Comparison of ENCODE assay signal across 35 cellular contexts in genomic region chr4:98867648-98868047, GRCh38.
DNase-seq lines count a peak whose midpoint lies in the region; ATAC-seq, FAIRE-seq and TF ChIP-seq lines count a peak whose summit lies in the region.
"Had no signal": no experiment of that assay in that cellular context is flagged by ENCODE, and none has a peak within 500 bp of the region (broad histone marks: within the 10 kb centered on the region; RNA-seq: fewer than 3 reads in every experiment).

No MANE protein-coding gene starts in this region.

- no peaks in the 10 kb centered on the region for H3K36me3 Mint-ChIP-seq in WTC11
- H3K36me3 Mint-ChIP-seq: CD14-positive monocyte; CD4-positive, alpha-beta memory T cell; CD4-positive, CD25-positive, alpha-beta regulatory T cell; CD8-positive, alpha-beta T cell had no signal

- H3K27me3 Mint-ChIP-seq in WTC11 (ENCODE audit: low read depth) = no peaks in the 10 kb centered on the region
- H3K27me3 Mint-ChIP-seq: CD4-positive, alpha-beta T cell; CD4-positive, CD25-positive, alpha-beta regulatory T cell had no signal

- H2AFZ ChIP-seq in HepG2 (ENCODE audit: low read length) = no peak overlapping the region
- no peak overlapping the region for H2AFZ ChIP-seq in K562 (ENCODE audit: low read depth, low read length)

- BruUV-seq in HepG2 (replicated peaks; lab: Mats Ljungman, UMichigan) = no TSS peak
- no TSS peak for BruUV-seq in K562 (replicated peaks; lab: Mats Ljungman, UMichigan)

- H3K9ac ChIP-seq in HepG2 (ENCODE audit: insufficient read depth, low read depth, low read length) = no peak overlapping the region
- H3K9ac ChIP-seq in K562 (ENCODE audit: insufficient read depth in 1 of 2, low read depth in 2 of 2, low read length in 2 of 2) = no peak overlapping the region
- H3K9ac ChIP-seq: BLaER1; BLaER1 treated with 17β-estradiol and CSF1 and Interleukin-3, amounts not matched to agents 10 nM and 100 nM had no signal

- TF ChIP-seq RAD21 in HepG2 (CRISPR knock-in tag; IDR thresholded peaks at IDR 0.05) (no peak), K562 (CRISPR knock-in tag; conservative IDR thresholded peaks at IDR 0.05 in 1 of 2, IDR thresholded peaks at IDR 0.05 in 1 of 2) (no peak)

- TF ChIP-seq POLR2A in HepG2 (IDR thresholded peaks at IDR 0.05; ENCODE audit: insufficient read depth in 1 of 2, low read depth in 2 of 2, low read length in 2 of 2) (no peak), right lobe of liver (IDR thresholded peaks at IDR 0.05) (no peak), K562 (conservative IDR thresholded peaks at IDR 0.05) (no peak), testis (IDR thresholded peaks at IDR 0.05) (no peak)

- intact Hi-C loops in HepG2 (cut with micrococcal nuclease; ENCODE audit: unreplicated experiment) = no loop called here
- intact Hi-C loops in right lobe of liver (cut with DNase I) = no loop called here
- intact Hi-C loops in K562 (cut with micrococcal nuclease) = no loop called here
- intact Hi-C loops in left ventricle myocardium superior (cut with micrococcal nuclease) = no loop called here
- intact Hi-C loops in testis (cut with DNase I; ENCODE audit: low total_unique reads) = no loop called here

- no peak for DNase-seq in HepG2 (ENCODE audit: low spot score)
- DNase-seq in right lobe of liver = no peak
- no peak for DNase-seq in WTC11 (ENCODE audit: low spot score)
- no peak for DNase-seq in K562 (ENCODE audit: extremely low read depth in 1 of 4, low spot score in 3 of 4)
- no peak for DNase-seq in left ventricle myocardium superior
- DNase-seq in testis = no peak
- DNase-seq: 8988T; ACHN; AML-193; BE2C; C1 segment of cervical spinal cord; Caco-2; Calu3; CD4-positive, alpha-beta memory T cell; CD4-positive, alpha-beta T cell; CD4-positive, CD25-positive, alpha-beta regulatory T cell; CD8-positive, alpha-beta memory T cell; CD8-positive, alpha-beta T cell; COR-L47; DMS 273 treated with DMSO at 0.1 percent for 48 hours; DMS153; DMS53; DMS79; DMS79 treated with DMSO at 0.1 percent for 48 hours; DND-41; EL had no signal

- ATAC-seq in HepG2 (no peak), right lobe of liver (no peak), WTC11 (no peak), K562 (no peak), left ventricle myocardium superior (no peak)
- ATAC-seq: A549; CD8-positive, alpha-beta T cell had no signal

- in situ Hi-C loops in HepG2 (cut with HindIII; ENCODE audit: extremely low pct_ligation_motif_present, low pct_unique_long_range_greater_than_20kb) = no loop called here
- in situ Hi-C loops in K562 (cut with MboI) = no loop called here

- no peak for TF ChIP-seq CTCF in HepG2 (CRISPR knock-in tag; IDR thresholded peaks at IDR 0.05)
- no peak for TF ChIP-seq CTCF in right lobe of liver (IDR thresholded peaks at IDR 0.05)
- no peak for TF ChIP-seq CTCF in WTC11 (IDR thresholded peaks at IDR 0.05)
- TF ChIP-seq CTCF in K562 (IDR thresholded peaks at IDR 0.05 in 2 of 3, conservative IDR thresholded peaks at IDR 0.05 in 1 of 3; ENCODE audit: insufficient read depth in 2 of 3, low read depth in 1 of 3, low read length in 3 of 3) = no peak
- no peak for TF ChIP-seq CTCF in testis (IDR thresholded peaks at IDR 0.05)

- no peak for FAIRE-seq in HepG2 (lab: Jason Lieb, UNC)
- no peak for FAIRE-seq in K562 (lab: Jason Lieb, UNC)
- FAIRE-seq: A204.1, A549, D721Med had no signal

- CTCF ChIA-PET in HepG2 (lab: Yijun Ruan, JAX; ENCODE audit: low intra/inter-chr PET ratio, low total read pairs) (no interaction called here), WTC11 (lab: Charles Lee) (no interaction called here), K562 (lab: Yijun Ruan, JAX; ENCODE audit: low intra/inter-chr PET ratio) (no interaction called here)

- no peaks in the 10 kb centered on the region for H3K36me3 ChIP-seq in HepG2 (replicated peaks in 1 of 2; ENCODE audit: control insufficient read depth in 1 of 2, insufficient read depth in 2 of 2, low read length in 2 of 2)
- H3K36me3 ChIP-seq in right lobe of liver = no peaks in the 10 kb centered on the region
- no peaks in the 10 kb centered on the region for H3K36me3 ChIP-seq in K562 (ENCODE audit: control insufficient read depth, insufficient read depth, low read length)
- no peaks in the 10 kb centered on the region for H3K36me3 ChIP-seq in testis (ENCODE audit: low read depth, missing control alignments)
- H3K36me3 ChIP-seq: BE2C; BLaER1; BLaER1 treated with 17β-estradiol and CSF1 and Interleukin-3, amounts not matched to agents 10 nM and 100 nM had no signal

- no peak overlapping the region for H3K27ac Mint-ChIP-seq in WTC11
- H3K27ac Mint-ChIP-seq: B cell; CD14-positive monocyte; CD4-positive, alpha-beta memory T cell; CD4-positive, alpha-beta T cell; CD4-positive, CD25-positive, alpha-beta regulatory T cell; CD8-positive, alpha-beta T cell had no signal

- no peaks in the 10 kb centered on the region for H3K9me1 ChIP-seq in K562 (ENCODE audit: control insufficient read depth, insufficient read depth, low read length)

- H3K9me3 ChIP-seq in HepG2 (ENCODE audit: low read length) (no peaks in the 10 kb centered on the region), right lobe of liver (no peaks in the 10 kb centered on the region), K562 (replicated peaks; ENCODE audit: control insufficient read depth, insufficient read depth, low read depth, low read length) (no peaks in the 10 kb centered on the region), testis (no peaks in the 10 kb centered on the region)
- H3K9me3 ChIP-seq: A549; BE2C; BLaER1; BLaER1 treated with 17β-estradiol and CSF1 and Interleukin-3, amounts not matched to agents 10 nM and 100 nM; Caco-2 had no signal

- WGBS in HepG2 (ENCODE audit: low lambda C conversion rate) = 0% methylated on average over 1 of the region's 1 CpG
- WGBS in right lobe of liver (ENCODE audit: insufficient coverage, low coverage, low lambda C conversion rate, missing lambda C conversion rate) = 70% methylated on average over 1 of the region's 1 CpG
- 80% methylated on average over 1 of the region's 1 CpG for WGBS in K562 (ENCODE audit: insufficient coverage, low coverage, missing lambda C conversion rate)
- WGBS in testis, 2 donors = 93 to 94% methylated on average over 1 of the region's 1 CpG

- POLR2A ChIA-PET in HepG2 (lab: Yijun Ruan, JAX) (no interaction called here), WTC11 (lab: Charles Lee) (no interaction called here), K562 (lab: Yijun Ruan, JAX) (no interaction called here)

- H3K4me1 ChIP-seq in HepG2 (ENCODE audit: insufficient read depth, low read length) (no peaks in the 10 kb centered on the region), right lobe of liver (no peaks in the 10 kb centered on the region), K562 (replicated peaks in 1 of 2; ENCODE audit: control insufficient read depth in 2 of 2, insufficient read depth in 2 of 2, low read length in 2 of 2) (peaks cover 3 to 5% of the 10 kb centered on the region in 2 experiments; a peak in 3 of 5 replicates), testis (no peaks in the 10 kb centered on the region)
- H3K4me1 ChIP-seq: BE2C, BLaER1, Caco-2 had no signal

- no peak overlapping the region for H3K4me3 Mint-ChIP-seq in WTC11
- H3K4me3 Mint-ChIP-seq: B cell; CD14-positive monocyte; CD4-positive, alpha-beta memory T cell; CD4-positive, alpha-beta T cell; CD4-positive, CD25-positive, alpha-beta regulatory T cell; CD8-positive, alpha-beta memory T cell; CD8-positive, alpha-beta T cell had no signal

- H3K27ac ChIP-seq in HepG2 (ENCODE audit: extremely low read length, insufficient read depth, low read length) (no peak overlapping the region), right lobe of liver (no peak overlapping the region), K562 (ENCODE audit: extremely low read depth, low read depth, low read length) (no peak overlapping the region), testis (no peak overlapping the region)
- H3K27ac ChIP-seq: 22Rv1; A549; BLaER1; BLaER1 treated with 17β-estradiol and CSF1 and Interleukin-3, amounts not matched to agents 10 nM and 100 nM; C4-2B had no signal

- H3K4me2 ChIP-seq in HepG2 (ENCODE audit: low read depth, low read length) (no peak overlapping the region), K562 (ENCODE audit: insufficient read depth, low read length) (no peak overlapping the region)
- H3K4me2 ChIP-seq: A549; BLaER1; BLaER1 treated with 17β-estradiol and CSF1 and Interleukin-3, amounts not matched to agents 10 nM and 100 nM had no signal

- H3K4me1 Mint-ChIP-seq in WTC11 = no peaks in the 10 kb centered on the region
- H3K4me1 Mint-ChIP-seq: B cell, CD14-positive monocyte had no signal

- H3K27me3 ChIP-seq in HepG2 (ENCODE audit: control insufficient read depth in 1 of 2, insufficient read depth in 2 of 2, low read length in 2 of 2) (no peaks in the 10 kb centered on the region), right lobe of liver (no peaks in the 10 kb centered on the region), K562 (ENCODE audit: control insufficient read depth in 2 of 2, insufficient read depth in 2 of 2, low read length in 2 of 2) (no peaks in the 10 kb centered on the region), testis (no peaks in the 10 kb centered on the region)
- H3K27me3 ChIP-seq: BE2C; BLaER1; BLaER1 treated with 17β-estradiol and CSF1 and Interleukin-3, amounts not matched to agents 10 nM and 100 nM had no signal

- no peak overlapping the region for H3K4me3 ChIP-seq in HepG2 (replicated peaks in 1 of 3; ENCODE audit: insufficient read depth in 1 of 3, low read depth in 2 of 3, low read length in 3 of 3)
- no peak overlapping the region for H3K4me3 ChIP-seq in right lobe of liver
- no peak overlapping the region for H3K4me3 ChIP-seq in K562
- H3K4me3 ChIP-seq in testis = no peak overlapping the region
- H3K4me3 ChIP-seq: A549; BLaER1; BLaER1 treated with 17β-estradiol and CSF1 and Interleukin-3, amounts not matched to agents 10 nM and 100 nM had no signal

- H4K20me1 ChIP-seq in HepG2 (ENCODE audit: insufficient read depth, low read length) (no peaks in the 10 kb centered on the region), K562 (replicated peaks; ENCODE audit: control insufficient read depth, insufficient read depth, low read length) (no peaks in the 10 kb centered on the region)
- H4K20me1 ChIP-seq: BLaER1; BLaER1 treated with 17β-estradiol and CSF1 and Interleukin-3, amounts not matched to agents 10 nM and 100 nM had no signal

- TF ChIP-seq EP300 in HepG2 (IDR thresholded peaks at IDR 0.05; ENCODE audit: low read depth in 2 of 2, low read length in 2 of 2) = no peak
- no peak for TF ChIP-seq EP300 in HepG2 (CRISPR knock-in tag; IDR thresholded peaks at IDR 0.05; ENCODE audit: borderline replicate concordance)
- TF ChIP-seq EP300 in K562 (IDR thresholded peaks at IDR 0.05; ENCODE audit: low read length) = no peak

- H3K79me2 ChIP-seq in HepG2 (ENCODE audit: insufficient read depth, low read length) (no peaks in the 10 kb centered on the region), K562 (ENCODE audit: control insufficient read depth, insufficient read depth, low read length) (no peaks in the 10 kb centered on the region)

- H3K9me3 Mint-ChIP-seq in WTC11 = no peaks in the 10 kb centered on the region
- H3K9me3 Mint-ChIP-seq: CD4-positive, alpha-beta memory T cell; CD8-positive, alpha-beta memory T cell had no signal

TF ChIP-seq in HepG2, 621 proteins besides CTCF, POLR2A, EP300 and RAD21 (continues in another document):
- TF ChIP-seq ZNF121 (CRISPR knock-in tag; IDR thresholded peaks at IDR 0.05) = 0 out of 2 replicates have a peak, but pooled peaks have one; percentile 31

TF ChIP-seq in WTC11, 78 proteins besides CTCF, POLR2A, EP300 and RAD21 (continues in another document):
- TF ChIP-seq ZNF121 (CRISPR knock-in tag; IDR thresholded peaks at IDR 0.05) = peak; percentile 55; the same call in 1 of the 2 replicates

Comparison
In these comparisons a context has a peak if more than half of its experiments do, and no peak if none do; other contexts are left out.
1. Of the 241 proteins assayed by ChIP-seq in both HepG2 and K562: peak only in HepG2: none; only in K562: none; in both: ZNF121; in neither: 240.